ENCODE assay signal across 8 cellular contexts in genomic region chrX:40095588-40096394, GRCh38. TPM values are rescaled to one million over a fixed set of nuclear protein-coding genes. Genes with fewer than 3 reads are reported as not detected.
DNase-seq lines count a peak whose midpoint lies in the region; ATAC-seq and TF ChIP-seq lines count a peak whose summit lies in the region.

No MANE protein-coding gene starts in this region.

- POLR2A ChIA-PET in CD8-positive, alpha-beta memory T cell (lab: Charles Lee): interaction anchor here (0.6 to 4.4 kb wide), 8 partner anchors 10 to 86 kb away, joined by 3 to 50 read pairs (median 4); no protein-coding TSS in a partner anchor

- H3K4me1 ChIP-seq in CD8-positive, alpha-beta memory T cell (ENCODE audit: insufficient read depth, low read length): peaks cover 28% of the 10 kb centered on the region
- peaks cover 36% of the 10 kb centered on the region for H3K4me1 ChIP-seq in left ventricle myocardium inferior

- peaks cover 0 to 11% (median 0%) of the 10 kb centered on the region in 3 donors for H3K36me3 Mint-ChIP-seq in CD8-positive, alpha-beta memory T cell
- peaks cover 0 to 13% of the 10 kb centered on the region in 2 donors for H3K36me3 Mint-ChIP-seq in activated T-cell treated with anti-CD3 and anti-CD28 coated beads, Interleukin-2, amount 50 U/mL, for 72 hours (ENCODE audit: insufficient read depth in 2 of 2)

- CTCF ChIA-PET in CD8-positive, alpha-beta memory T cell (lab: Charles Lee): interaction anchor here (1.3 to 2.6 kb wide), 4 partner anchors 9 to 75 kb away, joined by 3 to 10 read pairs (median 6); no protein-coding TSS in a partner anchor

- intact Hi-C loops in left ventricle myocardium inferior (cut with micrococcal nuclease): loop anchor here (10.0 kb wide), 1 partner anchor 49 kb away; no protein-coding TSS in a partner anchor

- peaks cover 0 to 6% (median 0%) of the 10 kb centered on the region in 5 donors for H3K9me3 Mint-ChIP-seq in CD8-positive, alpha-beta memory T cell
- H3K9me3 Mint-ChIP-seq in activated T-cell treated with anti-CD3 and anti-CD28 coated beads, Interleukin-2, amount 50 U/mL, for 72 hours: no peaks in the 10 kb centered on the region

- H3K4me3 Mint-ChIP-seq in CD8-positive, alpha-beta memory T cell: peak overlapping the region; percentile 84 to 97 (median 92)
- peak overlapping the region; percentile 89 to 92 for H3K4me3 Mint-ChIP-seq in activated T-cell treated with anti-CD3 and anti-CD28 coated beads, Interleukin-2, amount 50 U/mL, for 72 hours

- peaks cover 0 to 35% of the 10 kb centered on the region in 2 donors for H3K27me3 Mint-ChIP-seq in CD8-positive, alpha-beta memory T cell
- H3K27me3 Mint-ChIP-seq in activated T-cell treated with anti-CD3 and anti-CD28 coated beads, Interleukin-2, amount 50 U/mL, for 72 hours (ENCODE audit: low read depth): peaks cover 31% of the 10 kb centered on the region

- no peaks in the 10 kb centered on the region for H3K9me3 ChIP-seq in CD8-positive, alpha-beta memory T cell (ENCODE audit: low read length)
- no peaks in the 10 kb centered on the region for H3K9me3 ChIP-seq in left ventricle myocardium inferior (replicated peaks)

- H3K4me3 ChIP-seq in CD8-positive, alpha-beta memory T cell (ENCODE audit: low read length): peak overlapping the region; percentile 75
- H3K4me3 ChIP-seq in Jurkat, Clone E6-1 (ENCODE audit: low read length): peak overlapping the region; percentile 60
- H3K4me3 ChIP-seq in left ventricle myocardium inferior (peak overlapping the region; percentile 86), retinal pigment epithelial cell (ENCODE audit: low read length) (peak overlapping the region; percentile 59)

- no peaks in the 10 kb centered on the region for H3K27me3 ChIP-seq in CD8-positive, alpha-beta memory T cell (ENCODE audit: insufficient read depth, low read length, poor library complexity, severe bottlenecking)
- no peaks in the 10 kb centered on the region for H3K27me3 ChIP-seq in left ventricle myocardium inferior (ENCODE audit: low read depth)

- H3K27ac Mint-ChIP-seq in CD8-positive, alpha-beta memory T cell: peak overlapping the region; percentile 85 to 97 (median 91)
- peak overlapping the region; percentile 91 for H3K27ac Mint-ChIP-seq in activated T-cell treated with anti-CD3 and anti-CD28 coated beads, Interleukin-2, amount 50 U/mL, for 72 hours

- H3K27ac ChIP-seq in CD8-positive, alpha-beta memory T cell (ENCODE audit: low read depth, low read length): peak overlapping the region; percentile 65
- peak overlapping the region; percentile 93 for H3K27ac ChIP-seq in left ventricle myocardium inferior (replicated peaks)

- H3K36me3 ChIP-seq in CD8-positive, alpha-beta memory T cell (ENCODE audit: insufficient read depth, low read length): no peaks in the 10 kb centered on the region
- H3K36me3 ChIP-seq in left ventricle myocardium inferior: no peaks in the 10 kb centered on the region

- TF ChIP-seq CTCF in left ventricle myocardium inferior (IDR thresholded peaks at IDR 0.05; ENCODE audit: borderline replicate concordance): no peak
- no peak for TF ChIP-seq CTCF in retinal pigment epithelial cell (conservative IDR thresholded peaks at IDR 0.05; ENCODE audit: low read depth, low read length)

- peaks cover 31 to 41% (median 36%) of the 10 kb centered on the region in 3 donors for H3K4me1 Mint-ChIP-seq in CD8-positive, alpha-beta memory T cell
- H3K4me1 Mint-ChIP-seq in activated T-cell treated with anti-CD3 and anti-CD28 coated beads, Interleukin-2, amount 50 U/mL, for 72 hours (ENCODE audit: low read depth): peaks cover 38% of the 10 kb centered on the region

- peak in 2 of 5 donors; percentile 61 to 62 for DNase-seq in CD8-positive, alpha-beta memory T cell
- no peak for DNase-seq in Jurkat, Clone E6-1 (ENCODE audit: low read depth, low spot score)
- DNase-seq in activated T-cell treated with anti-CD3 and anti-CD28 coated beads, Interleukin-2, amount 50 U/mL, for 72 hours: peak; percentile 26 to 34
- DNase-seq in left ventricle myocardium inferior (peak; percentile 23), retinal pigment epithelial cell (ENCODE audit: low read depth) (no peak), H4 (ENCODE audit: low spot score) (no peak), mesenteric fat pad (ENCODE audit: low spot score) (no peak)

- no peak for ATAC-seq in activated T-cell treated with anti-CD3 and anti-CD28 coated beads, Interleukin-2, amount 50 U/mL, for 72 hours (replicated peaks in 1 of 2)
- ATAC-seq in HG02798 (IDR thresholded peaks at IDR 0.05; ENCODE audit: poor library complexity, unreplicated experiment): no peak

RNA-seq across cellular contexts. Expression of gene BCOR, which starts 2.0 kb away (rescaled TPM):
- 10 to 100 TPM; 62.6 to 67.7 TPM for total RNA-seq in CD8-positive, alpha-beta memory T cell
- 7.2 TPM for polyA plus RNA-seq in CD8-positive, alpha-beta memory T cell
- polyA plus RNA-seq in Jurkat, Clone E6-1 (2012; ENCODE audit: insufficient read depth, insufficient read length): 30.6 TPM
- total RNA-seq in activated T-cell treated with anti-CD3 and anti-CD28 coated beads, Interleukin-2, amount 50 U/mL, for 72 hours: 10 to 100 TPM; 53.5 to 65.5 TPM
- total RNA-seq in left ventricle myocardium inferior (15.1 TPM), mesenteric fat pad (20.5 TPM)
- 22.8 and 23.8 TPM in 2 replicates for total RNA-seq in H4 (2014; rRNA removed; shearing (Covaris generic))

Comparison
In these comparisons a context has a peak if more than half of its experiments do, and no peak if none do; other contexts are left out.
1. DNase-seq: peak in activated T-cell treated with anti-CD3 and anti-CD28 coated beads, Interleukin-2, amount 50 U/mL, for 72 hours (2 of 2) and left ventricle myocardium inferior (single experiment); none in Jurkat, Clone E6-1 (single experiment), retinal pigment epithelial cell (single experiment), H4 (single experiment) and mesenteric fat pad (single experiment).
2. Peak in every context shown above with its lines, with median percentiles within 50 percentile points of each other: H3K4me3 ChIP-seq.